Comparison of ENCODE assay signal across 21 cellular contexts in the genomic region with DNA sequence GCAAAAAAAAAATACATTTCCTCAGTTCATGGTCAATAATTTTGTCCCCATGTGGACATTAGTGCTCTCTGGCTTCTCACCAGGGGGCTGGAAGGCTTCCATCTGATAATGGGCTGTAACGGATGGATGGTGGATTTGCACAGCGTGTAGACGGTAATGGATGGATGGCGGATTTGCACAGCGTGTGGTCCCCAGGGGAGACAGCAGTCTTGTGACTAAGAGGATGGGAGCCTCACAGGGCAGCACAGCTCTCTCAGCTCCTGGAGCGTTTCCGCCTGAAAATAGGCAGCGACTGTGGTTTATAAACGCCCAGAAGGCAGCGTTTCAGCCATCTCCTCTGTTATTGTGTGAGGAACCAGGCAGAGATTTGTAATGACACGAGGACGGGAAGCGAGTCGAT. TPM values are rescaled to one million over a fixed set of nuclear protein-coding genes. Genes with fewer than 3 reads are reported as not detected.
"Had no signal": no experiment of that assay in that cellular context is flagged by ENCODE, and none has a peak within 500 bp of the region (broad histone marks: within the 10 kb centered on the region; RNA-seq: fewer than 3 reads in every experiment).

No MANE protein-coding gene starts in this region.

RNA-seq across cellular contexts. Expression of gene MRGPRE, which starts 22.6 kb away (rescaled TPM):
- total RNA-seq: activated naive CD4-positive, alpha-beta T cell treated with anti-CD3 and anti-CD28 coated beads for 36 hours; activated naive CD4-positive, alpha-beta T cell treated with anti-CD3 and anti-CD28 coated beads, Interleukin-2, amount 50 U/mL, for 72 hours; activated naive CD8-positive, alpha-beta T cell treated with anti-CD3 and anti-CD28 coated beads for 36 hours; activated naive CD8-positive, alpha-beta T cell treated with anti-CD3 and anti-CD28 coated beads, Interleukin-2, amount 10 ng/mL, durations not matched to agents 7 days and 5 days; activated T-cell treated with anti-CD3 and anti-CD28 coated beads, Interleukin-2, amount 50 U/mL, for 4 hours; activated T-cell treated with anti-CD3 and anti-CD28 coated beads, Interleukin-2, amount 50 U/mL, for 72 hours; activated T-helper 1 cell treated with anti-CD3 and anti-CD28 coated beads, Interleukin-12 subunit alpha, Interleukin-12 subunit beta, Interleukin-2, Interleukin-4 antibody, amounts not matched to agents 30 ng/mL and 10 ng/mL and 1 ng/mL, durations not matched to agents 14 hours and 24 hours and 36 hours; activated T-helper 17 cell treated with anti-CD3 and anti-CD28 coated beads, Interleukin-2, amount 50 U/mL, for 72 hours; activated T-helper 2 cell treated with anti-CD3 and anti-CD28 coated beads, Interferon-gamma antibody, Interleukin-2, Interleukin-4, amounts not matched to agents 10 μg/mL and 5 μg/mL and 100 μg/mL, durations not matched to agents 14 hours and 24 hours and 36 hours; adrenal gland; aorta; ascending aorta; astrocyte; body of pancreas; breast epithelium; bronchial epithelial cell; cardiac muscle cell; chondrocyte had no signal
- polyA plus RNA-seq: adrenal gland, aorta, cardiac muscle cell had no signal

RNA-seq across cellular contexts. Expression of gene MRGPRG, which starts 36.2 kb away (rescaled TPM):
- total RNA-seq: activated naive CD4-positive, alpha-beta T cell treated with anti-CD3 and anti-CD28 coated beads for 36 hours; activated naive CD4-positive, alpha-beta T cell treated with anti-CD3 and anti-CD28 coated beads, Interleukin-2, amount 50 U/mL, for 72 hours; activated naive CD8-positive, alpha-beta T cell treated with anti-CD3 and anti-CD28 coated beads for 36 hours; activated naive CD8-positive, alpha-beta T cell treated with anti-CD3 and anti-CD28 coated beads, Interleukin-2, amount 10 ng/mL, durations not matched to agents 7 days and 5 days; activated T-cell treated with anti-CD3 and anti-CD28 coated beads, Interleukin-2, amount 50 U/mL, for 4 hours; activated T-cell treated with anti-CD3 and anti-CD28 coated beads, Interleukin-2, amount 50 U/mL, for 72 hours; activated T-helper 1 cell treated with anti-CD3 and anti-CD28 coated beads, Interleukin-12 subunit alpha, Interleukin-12 subunit beta, Interleukin-2, Interleukin-4 antibody, amounts not matched to agents 30 ng/mL and 10 ng/mL and 1 ng/mL, durations not matched to agents 14 hours and 24 hours and 36 hours; activated T-helper 17 cell treated with anti-CD3 and anti-CD28 coated beads, Interleukin-2, amount 50 U/mL, for 72 hours; activated T-helper 2 cell treated with anti-CD3 and anti-CD28 coated beads, Interferon-gamma antibody, Interleukin-2, Interleukin-4, amounts not matched to agents 10 μg/mL and 5 μg/mL and 100 μg/mL, durations not matched to agents 14 hours and 24 hours and 36 hours; adrenal gland; aorta; ascending aorta; astrocyte; body of pancreas; breast epithelium; bronchial epithelial cell; cardiac muscle cell; cardiac septum; cerebellum; chondrocyte had no signal
- polyA plus RNA-seq: adipose tissue, adrenal gland, aorta, cardiac muscle cell had no signal
